1 cellular context compared by ENCODE assay signal in the genomic region with DNA sequence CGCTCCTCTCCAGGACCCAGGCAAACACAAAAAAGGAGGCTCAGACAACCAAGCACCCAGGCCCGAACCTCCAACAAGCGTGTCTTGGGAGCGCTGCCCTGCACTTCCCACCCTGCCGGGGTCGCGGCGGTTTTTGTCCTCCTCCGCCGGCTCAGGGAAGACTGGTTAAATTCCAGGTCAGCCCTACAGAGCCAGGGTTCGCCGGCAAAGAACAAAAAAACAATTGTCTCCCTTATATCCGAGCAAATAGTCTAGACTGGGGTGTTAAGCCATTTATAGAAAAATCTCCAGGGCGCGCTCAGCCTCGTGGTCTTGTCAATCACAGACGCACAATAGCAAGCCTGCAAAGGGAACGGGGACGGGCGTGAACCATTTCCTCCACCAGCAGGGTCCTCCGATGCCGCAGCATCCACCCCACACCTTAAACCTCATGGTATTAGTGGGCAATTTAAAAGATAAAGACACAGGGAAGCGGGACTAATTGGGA.
TF ChIP-seq lines count a peak whose summit lies in the region.

No MANE protein-coding gene starts in this region.

TF ChIP-seq in GM23338, 12 proteins besides CTCF, POLR2A, EP300 and RAD21 (continued from another document):
- TF ChIP-seq, protein P1, sequence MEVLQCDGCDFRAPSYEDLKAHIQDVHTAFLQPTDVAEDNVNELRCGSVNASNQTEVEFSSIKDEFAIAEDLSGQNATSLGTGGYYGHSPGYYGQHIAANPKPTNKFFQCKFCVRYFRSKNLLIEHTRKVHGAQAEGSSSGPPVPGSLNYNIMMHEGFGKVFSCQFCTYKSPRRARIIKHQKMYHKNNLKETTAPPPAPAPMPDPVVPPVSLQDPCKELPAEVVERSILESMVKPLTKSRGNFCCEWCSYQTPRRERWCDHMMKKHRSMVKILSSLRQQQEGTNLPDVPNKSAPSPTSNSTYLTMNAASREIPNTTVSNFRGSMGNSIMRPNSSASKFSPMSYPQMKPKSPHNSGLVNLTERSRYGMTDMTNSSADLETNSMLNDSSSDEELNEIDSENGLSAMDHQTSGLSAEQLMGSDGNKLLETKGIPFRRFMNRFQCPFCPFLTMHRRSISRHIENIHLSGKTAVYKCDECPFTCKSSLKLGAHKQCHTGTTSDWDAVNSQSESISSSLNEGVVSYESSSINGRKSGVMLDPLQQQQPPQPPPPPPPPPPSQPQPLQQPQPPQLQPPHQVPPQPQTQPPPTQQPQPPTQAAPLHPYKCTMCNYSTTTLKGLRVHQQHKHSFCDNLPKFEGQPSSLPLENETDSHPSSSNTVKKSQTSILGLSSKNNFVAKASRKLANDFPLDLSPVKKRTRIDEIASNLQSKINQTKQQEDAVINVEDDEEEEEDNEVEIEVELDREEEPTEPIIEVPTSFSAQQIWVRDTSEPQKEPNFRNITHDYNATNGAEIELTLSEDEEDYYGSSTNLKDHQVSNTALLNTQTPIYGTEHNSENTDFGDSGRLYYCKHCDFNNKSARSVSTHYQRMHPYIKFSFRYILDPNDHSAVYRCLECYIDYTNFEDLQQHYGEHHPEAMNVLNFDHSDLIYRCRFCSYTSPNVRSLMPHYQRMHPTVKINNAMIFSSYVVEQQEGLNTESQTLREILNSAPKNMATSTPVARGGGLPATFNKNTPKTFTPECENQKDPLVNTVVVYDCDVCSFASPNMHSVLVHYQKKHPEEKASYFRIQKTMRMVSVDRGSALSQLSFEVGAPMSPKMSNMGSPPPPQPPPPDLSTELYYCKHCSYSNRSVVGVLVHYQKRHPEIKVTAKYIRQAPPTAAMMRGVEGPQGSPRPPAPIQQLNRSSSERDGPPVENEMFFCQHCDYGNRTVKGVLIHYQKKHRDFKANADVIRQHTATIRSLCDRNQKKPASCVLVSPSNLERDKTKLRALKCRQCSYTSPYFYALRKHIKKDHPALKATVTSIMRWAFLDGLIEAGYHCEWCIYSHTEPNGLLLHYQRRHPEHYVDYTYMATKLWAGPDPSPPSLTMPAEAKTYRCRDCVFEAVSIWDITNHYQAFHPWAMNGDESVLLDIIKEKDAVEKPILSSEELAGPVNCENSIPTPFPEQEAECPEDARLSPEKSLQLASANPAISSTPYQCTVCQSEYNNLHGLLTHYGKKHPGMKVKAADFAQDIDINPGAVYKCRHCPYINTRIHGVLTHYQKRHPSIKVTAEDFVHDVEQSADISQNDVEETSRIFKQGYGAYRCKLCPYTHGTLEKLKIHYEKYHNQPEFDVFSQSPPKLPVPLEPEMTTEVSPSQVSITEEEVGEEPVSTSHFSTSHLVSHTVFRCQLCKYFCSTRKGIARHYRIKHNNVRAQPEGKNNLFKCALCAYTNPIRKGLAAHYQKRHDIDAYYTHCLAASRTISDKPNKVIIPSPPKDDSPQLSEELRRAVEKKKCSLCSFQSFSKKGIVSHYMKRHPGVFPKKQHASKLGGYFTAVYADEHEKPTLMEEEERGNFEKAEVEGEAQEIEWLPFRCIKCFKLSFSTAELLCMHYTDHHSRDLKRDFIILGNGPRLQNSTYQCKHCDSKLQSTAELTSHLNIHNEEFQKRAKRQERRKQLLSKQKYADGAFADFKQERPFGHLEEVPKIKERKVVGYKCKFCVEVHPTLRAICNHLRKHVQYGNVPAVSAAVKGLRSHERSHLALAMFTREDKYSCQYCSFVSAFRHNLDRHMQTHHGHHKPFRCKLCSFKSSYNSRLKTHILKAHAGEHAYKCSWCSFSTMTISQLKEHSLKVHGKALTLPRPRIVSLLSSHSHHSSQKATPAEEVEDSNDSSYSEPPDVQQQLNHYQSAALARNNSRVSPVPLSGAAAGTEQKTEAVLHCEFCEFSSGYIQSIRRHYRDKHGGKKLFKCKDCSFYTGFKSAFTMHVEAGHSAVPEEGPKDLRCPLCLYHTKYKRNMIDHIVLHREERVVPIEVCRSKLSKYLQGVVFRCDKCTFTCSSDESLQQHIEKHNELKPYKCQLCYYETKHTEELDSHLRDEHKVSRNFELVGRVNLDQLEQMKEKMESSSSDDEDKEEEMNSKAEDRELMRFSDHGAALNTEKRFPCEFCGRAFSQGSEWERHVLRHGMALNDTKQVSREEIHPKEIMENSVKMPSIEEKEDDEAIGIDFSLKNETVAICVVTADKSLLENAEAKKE (CRISPR knock-in tag; IDR thresholded peaks at IDR 0.05) = no peak
